8 cellular contexts compared by ENCODE assay signal in genomic region chrX:17689971-17690409, GRCh38. TPM values are rescaled to one million over a fixed set of nuclear protein-coding genes. Genes with fewer than 3 reads are reported as not detected.
DNase-seq lines count a peak whose midpoint lies in the region; ATAC-seq and TF ChIP-seq lines count a peak whose summit lies in the region.

No MANE protein-coding gene starts in this region.

- peak; percentile 75 for ATAC-seq in HG02852 (IDR thresholded peaks at IDR 0.05; ENCODE audit: unreplicated experiment)
- no peak for ATAC-seq in HG03469 (IDR thresholded peaks at IDR 0.05; ENCODE audit: unreplicated experiment)

- intact Hi-C loops in activated CD4-positive, alpha-beta T cell treated with anti-CD3 and anti-CD28 coated beads, Interleukin-2, amount 10 ng/mL, durations not matched to agents 24 days and 14 days (cut with micrococcal nuclease) = loop anchor here (1.0 to 5.0 kb wide), 2 partner anchors 155 to 568 kb away; no protein-coding TSS in a partner anchor

- peak; percentile 14 for DNase-seq in activated gamma-delta T cell treated with Interleukin-2 at 50 U/mL for 16 hours
- no peak for DNase-seq in activated gamma-delta T cell (lab: John Stamatoyannopoulos, UW)
- peak; percentile 57 for DNase-seq in NCI-H2227 treated with DMSO at 0.1 percent for 48 hours (lab: John Stamatoyannopoulos, UW)
- DNase-seq in activated CD4-positive, alpha-beta T cell treated with anti-CD3 and anti-CD28 coated beads, Interleukin-2, amount 10 ng/mL, durations not matched to agents 24 days and 14 days = peak; percentile 81
- peak; percentile 54 for DNase-seq in fibroblast of gingiva (ENCODE audit: low read depth)
- DNase-seq in neural crest cell (ENCODE audit: low read depth, low spot score) = peak; percentile 59

- H3K9me3 Mint-ChIP-seq in activated CD4-positive, alpha-beta T cell treated with anti-CD3 and anti-CD28 coated beads, Interleukin-2, amount 10 ng/mL, durations not matched to agents 24 days and 14 days = no peaks in the 10 kb centered on the region
- H3K9me3 Mint-ChIP-seq in neural crest cell = no peaks in the 10 kb centered on the region

- H3K27ac Mint-ChIP-seq in activated CD4-positive, alpha-beta T cell treated with anti-CD3 and anti-CD28 coated beads, Interleukin-2, amount 10 ng/mL, durations not matched to agents 24 days and 14 days = no peak overlapping the region
- H3K27ac Mint-ChIP-seq in neural crest cell (ENCODE audit: unreplicated experiment) = no peak overlapping the region

- H3K27me3 Mint-ChIP-seq in activated CD4-positive, alpha-beta T cell treated with anti-CD3 and anti-CD28 coated beads, Interleukin-2, amount 10 ng/mL, durations not matched to agents 24 days and 14 days = no peaks in the 10 kb centered on the region
- no peaks in the 10 kb centered on the region for H3K27me3 Mint-ChIP-seq in neural crest cell (ENCODE audit: low read depth)

- H3K4me1 Mint-ChIP-seq in activated CD4-positive, alpha-beta T cell treated with anti-CD3 and anti-CD28 coated beads, Interleukin-2, amount 10 ng/mL, durations not matched to agents 24 days and 14 days = no peaks in the 10 kb centered on the region
- H3K4me1 Mint-ChIP-seq in neural crest cell = peaks cover 6% of the 10 kb centered on the region

- peak; percentile 87 for TF ChIP-seq CTCF in neural crest cell (conservative IDR thresholded peaks at IDR 0.05)

- no peaks in the 10 kb centered on the region for H3K36me3 Mint-ChIP-seq in activated CD4-positive, alpha-beta T cell treated with anti-CD3 and anti-CD28 coated beads, Interleukin-2, amount 10 ng/mL, durations not matched to agents 24 days and 14 days (ENCODE audit: low read depth)
- H3K36me3 Mint-ChIP-seq in neural crest cell (ENCODE audit: low read depth) = no peaks in the 10 kb centered on the region

- no peak overlapping the region for H3K4me3 Mint-ChIP-seq in activated CD4-positive, alpha-beta T cell treated with anti-CD3 and anti-CD28 coated beads, Interleukin-2, amount 10 ng/mL, durations not matched to agents 24 days and 14 days
- H3K4me3 Mint-ChIP-seq in neural crest cell = no peak overlapping the region

RNA-seq across cellular contexts. Expression of gene SCML1, which starts 47.3 kb away (rescaled TPM):
- total RNA-seq in activated CD4-positive, alpha-beta T cell treated with anti-CD3 and anti-CD28 coated beads, Interleukin-2, amount 10 ng/mL, durations not matched to agents 24 days and 14 days = 1.4 and 1.7 TPM in 2 replicates
- 17.1 TPM in 2 replicates for total RNA-seq in neural crest cell
